Comparison of ENCODE assay signal across 1 cellular context in the genomic region with DNA sequence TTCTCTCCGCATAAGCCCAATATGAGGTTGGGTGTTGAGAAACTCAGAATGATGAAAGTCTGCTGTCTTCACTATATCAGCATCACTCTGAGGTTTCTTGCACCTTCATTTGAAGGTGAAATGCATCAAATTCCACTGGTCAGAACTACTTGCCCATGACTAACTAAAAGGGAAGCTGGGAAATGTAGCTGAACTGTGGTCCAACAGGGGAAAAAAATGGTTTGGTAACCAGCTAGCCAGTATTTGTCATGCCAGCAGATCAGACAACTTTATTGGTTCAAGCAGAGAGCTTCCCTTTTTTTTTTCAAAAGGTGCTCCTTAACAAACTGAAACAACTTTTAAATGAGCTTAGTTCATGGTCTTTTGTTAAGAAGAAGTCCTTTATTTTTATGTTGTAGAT.
TF ChIP-seq lines count a peak whose summit lies in the region.

No MANE protein-coding gene starts in this region.

TF ChIP-seq in SK-N-SH treated with all-trans-retinoic acid at 6 μM for 48 hours, 23 proteins besides CTCF, POLR2A, EP300 and RAD21 (continued from another document):
- TF ChIP-seq POU6F1 (CRISPR knock-in tag; IDR thresholded peaks at IDR 0.05; ENCODE audit: borderline replicate concordance, low read depth) (no peak), ESRRG (CRISPR knock-in tag; IDR thresholded peaks at IDR 0.05) (no peak), CREB5 (CRISPR knock-in tag; IDR thresholded peaks at IDR 0.05; ENCODE audit: low read depth) (no peak), GLIS3 (CRISPR knock-in tag; IDR thresholded peaks at IDR 0.05) (no peak), ZNF70 (CRISPR knock-in tag; IDR thresholded peaks at IDR 0.05) (no peak)
